8 cellular contexts compared by ENCODE assay signal in the genomic region with DNA sequence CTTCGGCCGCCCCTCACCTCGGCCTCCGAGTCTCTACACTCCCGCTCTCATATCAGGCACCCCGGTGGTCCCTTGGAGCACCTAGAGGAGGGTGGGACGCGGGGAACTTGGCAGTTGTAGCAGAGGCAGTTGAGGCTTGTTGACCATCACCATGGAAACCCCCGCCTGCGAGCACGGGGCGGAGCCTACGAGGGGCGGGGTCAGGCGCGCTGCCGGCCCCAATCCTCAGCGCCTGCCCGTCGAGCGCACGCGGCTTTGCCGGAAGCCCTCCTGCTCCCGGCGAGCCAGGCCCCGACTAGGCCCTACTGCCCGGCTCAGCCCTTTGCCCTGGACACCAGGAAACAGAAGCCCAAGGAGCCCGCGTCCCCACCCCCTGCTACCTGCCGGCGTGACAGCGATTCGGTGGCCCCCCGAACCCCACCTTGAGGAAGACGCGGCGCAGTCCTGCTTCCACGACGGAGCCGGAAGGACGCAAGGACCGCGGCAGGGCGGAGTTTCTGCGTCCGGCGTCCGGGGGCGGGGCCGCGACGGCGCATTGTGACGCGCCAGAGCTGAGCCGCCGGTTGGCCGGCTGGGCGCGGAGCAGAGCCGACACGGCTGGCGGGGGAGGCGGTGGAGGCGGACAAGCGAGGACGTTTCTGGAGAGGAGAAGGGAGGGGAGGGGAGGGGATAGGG. TPM values are rescaled to one million over a fixed set of nuclear protein-coding genes. Genes with fewer than 3 reads are reported as not detected.
DNase-seq lines count a peak whose midpoint lies in the region; ATAC-seq and TF ChIP-seq lines count a peak whose summit lies in the region.

A gene with protein sequence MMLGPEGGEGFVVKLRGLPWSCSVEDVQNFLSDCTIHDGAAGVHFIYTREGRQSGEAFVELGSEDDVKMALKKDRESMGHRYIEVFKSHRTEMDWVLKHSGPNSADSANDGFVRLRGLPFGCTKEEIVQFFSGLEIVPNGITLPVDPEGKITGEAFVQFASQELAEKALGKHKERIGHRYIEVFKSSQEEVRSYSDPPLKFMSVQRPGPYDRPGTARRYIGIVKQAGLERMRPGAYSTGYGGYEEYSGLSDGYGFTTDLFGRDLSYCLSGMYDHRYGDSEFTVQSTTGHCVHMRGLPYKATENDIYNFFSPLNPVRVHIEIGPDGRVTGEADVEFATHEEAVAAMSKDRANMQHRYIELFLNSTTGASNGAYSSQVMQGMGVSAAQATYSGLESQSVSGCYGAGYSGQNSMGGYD (minus strand): TSS at position 477 of the 675 bp plus-strand sequence. CDS start 21,302 bp downstream, outside the sequence.

- peak within 1 kb of the TSS; percentile 99 to 100 (median 99) for H3K27ac ChIP-seq in Peyer's patch
- H3K27ac ChIP-seq in muscle layer of duodenum (ENCODE audit: low read length) = peak within 1 kb of the TSS; percentile 97

- TF ChIP-seq CTCF in Peyer's patch (IDR thresholded peaks at IDR 0.05) = no peak

- H3K27me3 ChIP-seq in Peyer's patch (no peaks in the 10 kb centered on the region), muscle layer of duodenum (ENCODE audit: low read depth, low read length) (no peaks in the 10 kb centered on the region)

- DNase-seq in DMS53 treated with DMSO at 0.1 percent for 48 hours (lab: John Stamatoyannopoulos, UW; ENCODE audit: unreplicated experiment) (peak; percentile 84), KBM-7 (peak; percentile 97), Peyer's patch (peak; percentile 90 to 97 (median 97))
- DNase-seq in activated T-cell treated with anti-CD3 and anti-CD28 coated beads, Interleukin-2, amount 50 U/mL, for 48 hours = peak; percentile 95 to 98
- peak; percentile 83 for DNase-seq in stimulated activated CD8-positive, alpha-beta memory T cell treated with anti-CD3 and anti-CD28 coated beads, Interleukin-7, amount 100 ng/mL, for 24 hours (ENCODE audit: low read depth)

- H3K4me1 ChIP-seq in Peyer's patch = peaks cover 0 to 25% (median 16%) of the 10 kb centered on the region in 4 donors
- H3K4me1 ChIP-seq in muscle layer of duodenum (ENCODE audit: control insufficient read depth in 1 of 2, insufficient read depth in 2 of 2, low read length in 2 of 2) = peaks cover 6 to 24% of the 10 kb centered on the region in 2 donors

- H3K9me3 ChIP-seq in Peyer's patch (no peaks in the 10 kb centered on the region), muscle layer of duodenum (ENCODE audit: control insufficient read depth in 1 of 2, low read length in 2 of 2) (no peaks in the 10 kb centered on the region)

- H3K4me3 ChIP-seq in Peyer's patch = peak within 1 kb of the TSS; percentile 67 to 80 (median 77)
- peak within 1 kb of the TSS; percentile 82 to 86 for H3K4me3 ChIP-seq in muscle layer of duodenum (ENCODE audit: low read depth in 1 of 2, low read length in 2 of 2)

- ATAC-seq in GM21723 (IDR thresholded peaks at IDR 0.05; ENCODE audit: unreplicated experiment) (peak; percentile 64), esophagus mucosa (peak; percentile 90)

- in situ Hi-C loops in KBM-7 (cut with MboI; ENCODE audit: low pct_unique_long_range_greater_than_20kb, low sequenced_read_pairs) = no loop called here

- no peaks in the 10 kb centered on the region for H3K36me3 ChIP-seq in Peyer's patch
- peaks cover 0 to 5% of the 10 kb centered on the region in 2 donors for H3K36me3 ChIP-seq in muscle layer of duodenum (ENCODE audit: control insufficient read depth in 1 of 2, insufficient read depth in 2 of 2, low read length in 2 of 2)

- TF ChIP-seq POLR2A in Peyer's patch (IDR thresholded peaks at IDR 0.05) = peak; percentile 91 to 98

RNA-seq across cellular contexts. Expression of the gene that starts here (rescaled TPM):
- total RNA-seq in Peyer's patch (100 to 1,000 TPM; 145 to 177 (median 160) TPM), esophagus mucosa (170 TPM)

Comparison
In these comparisons a context has a peak if more than half of its experiments do, and no peak if none do; other contexts are left out.
1. Peak in every context shown above with its lines: DNase-seq, ATAC-seq, H3K4me3 ChIP-seq and H3K27ac ChIP-seq.